ENCODE assay signal across 12 cellular contexts in the genomic region with DNA sequence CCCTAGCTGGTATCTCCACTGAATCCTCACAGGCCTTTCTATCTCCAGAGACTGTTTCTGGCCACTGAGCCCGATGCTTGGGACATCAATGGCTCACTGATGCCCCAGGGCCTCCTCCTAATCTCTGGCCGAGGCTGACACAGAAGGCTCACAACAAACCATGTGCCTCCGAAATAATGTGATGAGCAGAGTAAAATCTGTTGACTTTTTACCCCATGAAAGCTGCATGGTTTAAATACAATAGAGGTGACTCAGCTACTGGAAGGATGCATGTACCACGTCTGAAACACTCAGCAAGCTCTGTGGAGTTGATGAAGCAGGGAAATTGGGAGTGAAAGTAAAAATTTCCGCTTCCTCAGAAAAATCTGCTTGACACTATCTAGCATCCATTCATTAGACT.
DNase-seq lines count a peak whose midpoint lies in the region; ATAC-seq and TF ChIP-seq lines count a peak whose summit lies in the region.
"Had no signal": no experiment of that assay in that cellular context is flagged by ENCODE, and none has a peak within 500 bp of the region (broad histone marks: within the 10 kb centered on the region; RNA-seq: fewer than 3 reads in every experiment).

No MANE protein-coding gene starts in this region.

- peaks cover 0 to 8% (median 4%) of the 10 kb centered on the region in 3 experiments; a peak in 4 of 7 replicates for H3K36me3 Mint-ChIP-seq in H9 (ENCODE audit: insufficient read depth in 1 of 3, low read depth in 3 of 3)

- H3K23me2 ChIP-seq in H9 (ENCODE audit: insufficient read length, low read depth, low read length, poor library complexity, severe bottlenecking), result no peaks in the 10 kb centered on the region

- peaks cover 2% of the 10 kb centered on the region; the same call in 1 of the 2 replicates for H3K79me2 ChIP-seq in H9 (ENCODE audit: insufficient read depth, low read length)

- H4K8ac ChIP-seq in H9 (replicated peaks; ENCODE audit: insufficient read length, low read depth, low read length), result no peak overlapping the region

- H3K9me3 Mint-ChIP-seq in H9, result no peaks in the 10 kb centered on the region; a peak in 1 of 5 replicates
- H3K9me3 Mint-ChIP-seq: activated CD8-positive, alpha-beta T cell treated with anti-CD3 and anti-CD28 coated beads for 36 hours; activated naive CD4-positive, alpha-beta T cell treated with anti-CD3 and anti-CD28 coated beads for 36 hours had no signal

- H3K27me3 Mint-ChIP-seq in H9 (ENCODE audit: low read depth), result no peaks in the 10 kb centered on the region
- H3K27me3 Mint-ChIP-seq: activated CD8-positive, alpha-beta T cell treated with anti-CD3 and anti-CD28 coated beads for 36 hours had no signal

- no peak overlapping the region for H3K4ac ChIP-seq in H9 (ENCODE audit: low read depth, low read length)

- ATAC-seq in esophagus mucosa (peak; percentile 66), GM21825 (IDR thresholded peaks at IDR 0.05; ENCODE audit: unreplicated experiment) (no peak), HG02642 (IDR thresholded peaks at IDR 0.05; ENCODE audit: poor library complexity, unreplicated experiment) (no peak)
- ATAC-seq: activated CD8-positive, alpha-beta T cell treated with anti-CD3 and anti-CD28 coated beads for 36 hours had no signal

- no peak overlapping the region for H2BK5ac ChIP-seq in H9 (ENCODE audit: insufficient read length, low read length)

- no peak overlapping the region for H3K4me3 Mint-ChIP-seq in H9
- H3K4me3 Mint-ChIP-seq: activated CD8-positive, alpha-beta T cell treated with anti-CD3 and anti-CD28 coated beads for 36 hours; activated naive CD4-positive, alpha-beta T cell treated with anti-CD3 and anti-CD28 coated beads for 36 hours had no signal

- H2AFZ ChIP-seq in H9 (ENCODE audit: low read length), result no peak overlapping the region

- H3K4me2 ChIP-seq in H9 (ENCODE audit: insufficient read depth, insufficient read length, low read length), result no peak overlapping the region

- peak overlapping the region; percentile 25 to 57 for H3K27ac ChIP-seq in mucosa of rectum (ENCODE audit: low read depth in 2 of 2, low read length in 2 of 2)
- H3K27ac ChIP-seq in H9 (ENCODE audit: insufficient read length, low read depth, low read length), result no peak overlapping the region

- H2BK20ac ChIP-seq in H9 (ENCODE audit: low read depth, low read length, poor library complexity, severe bottlenecking), result no peak overlapping the region

- H3K79me1 ChIP-seq in H9 (ENCODE audit: insufficient read depth, low read depth, low read length, poor library complexity, severe bottlenecking), result no peaks in the 10 kb centered on the region

- no peak for TF ChIP-seq CTCF in H9 (conservative IDR thresholded peaks at IDR 0.05)

- no peak overlapping the region for H3T11ph ChIP-seq in H9 (ENCODE audit: low read length)

- H3K9me3 ChIP-seq in mucosa of rectum (ENCODE audit: control insufficient read depth in 2 of 2, low read length in 2 of 2) (no peaks in the 10 kb centered on the region), H9 (ENCODE audit: control insufficient read depth, low read depth, low read length) (no peaks in the 10 kb centered on the region)
- H3K9me3 ChIP-seq: uterus had no signal

- H3K27ac Mint-ChIP-seq in H9, result no peak overlapping the region
- H3K27ac Mint-ChIP-seq: activated CD8-positive, alpha-beta T cell treated with anti-CD3 and anti-CD28 coated beads for 36 hours; activated naive CD4-positive, alpha-beta T cell treated with anti-CD3 and anti-CD28 coated beads for 36 hours had no signal

- no peak overlapping the region for H3K56ac ChIP-seq in H9 (ENCODE audit: insufficient read length, low read depth, low read length)

- H3K36me3 ChIP-seq in mucosa of rectum (ENCODE audit: control insufficient read depth in 2 of 2, insufficient read depth in 2 of 2, low read length in 2 of 2), result no peaks in the 10 kb centered on the region
- H3K36me3 ChIP-seq: uterus had no signal

- H3K9ac ChIP-seq in mucosa of rectum (ENCODE audit: low read depth in 1 of 2, low read length in 2 of 2) (no peak overlapping the region), H9 (ENCODE audit: extremely low read depth, insufficient read length, low read length) (no peak overlapping the region)

- WGBS in H9 (ENCODE audit: extremely low coverage, insufficient read length, low lambda C conversion rate), result no CpG with 5 or more reads among the region's 5 CpGs

- H3K23ac ChIP-seq in H9 (ENCODE audit: insufficient read length, low read depth, low read length), result no peak overlapping the region

- H2BK12ac ChIP-seq in H9 (ENCODE audit: insufficient read length, low read depth, low read length), result no peak overlapping the region

- no peaks in the 10 kb centered on the region for H4K20me1 ChIP-seq in H9 (ENCODE audit: control insufficient read depth, insufficient read depth, insufficient read length)

- H3K27me3 ChIP-seq in mucosa of rectum (ENCODE audit: control insufficient read depth in 2 of 2, insufficient read depth in 2 of 2, low read length in 2 of 2) (no peaks in the 10 kb centered on the region), H9 (ENCODE audit: insufficient read depth, low read length) (no peaks in the 10 kb centered on the region)
- H3K27me3 ChIP-seq: uterus had no signal

- no peak overlapping the region for H3K18ac ChIP-seq in H9 (ENCODE audit: insufficient read length, low read depth, low read length)

- no peak overlapping the region for H2BK15ac ChIP-seq in H9 (ENCODE audit: low read depth, low read length)

- peaks cover 13 to 20% of the 10 kb centered on the region in 2 experiments for H3K4me1 Mint-ChIP-seq in H9

- no peak overlapping the region for H3K14ac ChIP-seq in H9 (ENCODE audit: insufficient read depth, low read length)

- H4K91ac ChIP-seq in H9 (ENCODE audit: insufficient read length, low read depth, low read length), result no peak overlapping the region

- no peak overlapping the region for H2AK5ac ChIP-seq in H9 (ENCODE audit: insufficient read length, low read length)

- no peak overlapping the region for H3K4me3 ChIP-seq in mucosa of rectum (ENCODE audit: low read length in 2 of 2)
- H3K4me3 ChIP-seq: uterus had no signal

- no peak overlapping the region for H4K5ac ChIP-seq in H9 (ENCODE audit: insufficient read length, low read depth, low read length)

- DNase-seq in COLO829 (ENCODE audit: low spot score), result peak; percentile 3
- DNase-seq in RKO (ENCODE audit: low spot score), result peak; percentile 12
- no peak for DNase-seq in H9
- DNase-seq in NK-92 treated with Interleukin-12 subunit alpha and Interleukin-12 subunit beta, amount 100 ng/mL, for 24 hours (lab: John Stamatoyannopoulos, UW), result no peak
- DNase-seq: activated CD8-positive, alpha-beta T cell treated with anti-CD3 and anti-CD28 coated beads for 36 hours; activated naive CD4-positive, alpha-beta T cell treated with anti-CD3 and anti-CD28 coated beads for 36 hours; NCI-H187; uterus had no signal

- no peak overlapping the region for H2BK120ac ChIP-seq in H9 (ENCODE audit: low read depth, low read length, poor library complexity, severe bottlenecking)

- H3K4me1 ChIP-seq in mucosa of rectum (ENCODE audit: control insufficient read depth in 2 of 2, insufficient read depth in 2 of 2, low read length in 2 of 2) (peaks cover 6 to 13% of the 10 kb centered on the region in 2 donors), H9 (ENCODE audit: insufficient read depth, low read length) (no peaks in the 10 kb centered on the region)

Comparison
In these comparisons a context has a peak if more than half of its experiments do, and no peak if none do; other contexts are left out.
1. DNase-seq: peak in COLO829 (single experiment) and RKO (single experiment); none in H9 (single experiment) and NK-92 treated with Interleukin-12 subunit alpha and Interleukin-12 subunit beta, amount 100 ng/mL, for 24 hours (single experiment).